Comparison of ENCODE assay signal across 1 cellular context in genomic region chr3:126353694-126354321, GRCh38.
TF ChIP-seq lines count a peak whose summit lies in the region.

No MANE protein-coding gene starts in this region.

TF ChIP-seq in HepG2, 621 proteins besides CTCF, POLR2A, EP300 and RAD21 (continues in another document):
- no peak for TF ChIP-seq EEA1 (CRISPR knock-in tag; IDR thresholded peaks at IDR 0.05; ENCODE audit: borderline replicate concordance)
- TF ChIP-seq HNRNPL (IDR thresholded peaks at IDR 0.05; ENCODE audit: low read depth, low read length): 0 out of 2 replicates have a peak, but pooled peaks have one; percentile 49
- TF ChIP-seq ARID5B (CRISPR knock-in tag; IDR thresholded peaks at IDR 0.05): peak; percentile 48
- TF ChIP-seq ZNF513 (CRISPR knock-in tag; conservative IDR thresholded peaks at IDR 0.05): no peak
- TF ChIP-seq ZNF609 (CRISPR knock-in tag; IDR thresholded peaks at IDR 0.05; ENCODE audit: borderline replicate concordance): 0 out of 2 replicates have a peak, but pooled peaks have one; percentile 25
- 0 out of 2 replicates have a peak, but pooled peaks have one; percentile 26 for TF ChIP-seq NRL (CRISPR knock-in tag; IDR thresholded peaks at IDR 0.05; ENCODE audit: borderline replicate concordance)
- TF ChIP-seq ZNF331 (CRISPR knock-in tag; IDR thresholded peaks at IDR 0.05): 0 out of 2 replicates have a peak, but pooled peaks have one; percentile 10
- TF ChIP-seq HIC2 (CRISPR knock-in tag; IDR thresholded peaks at IDR 0.05; ENCODE audit: low read depth): peak; percentile 94
- TF ChIP-seq FOXM1 (CRISPR knock-in tag; IDR thresholded peaks at IDR 0.05): no peak
- TF ChIP-seq ZNF432 (CRISPR knock-in tag; IDR thresholded peaks at IDR 0.05; ENCODE audit: borderline replicate concordance): no peak
- TF ChIP-seq DPF2 (CRISPR knock-in tag; IDR thresholded peaks at IDR 0.05; ENCODE audit: borderline replicate concordance, low read depth): peak; percentile 49; the same call in 1 of the 2 replicates
- peak; percentile 45; the same call in 1 of the 2 replicates for TF ChIP-seq SKIL (CRISPR knock-in tag; IDR thresholded peaks at IDR 0.05; ENCODE audit: borderline replicate concordance)
- TF ChIP-seq ZMYM3 (CRISPR knock-in tag; IDR thresholded peaks at IDR 0.05): no peak
- no peak for TF ChIP-seq MAF1 (CRISPR knock-in tag; IDR thresholded peaks at IDR 0.05; ENCODE audit: borderline replicate concordance)
- no peak for TF ChIP-seq SOX6 (IDR thresholded peaks at IDR 0.05)
- peak; percentile 36; the same call in 1 of the 2 replicates for TF ChIP-seq SOX6 (CRISPR knock-in tag; IDR thresholded peaks at IDR 0.05)
- TF ChIP-seq ZNF720 (CRISPR knock-in tag; IDR thresholded peaks at IDR 0.05): no peak
- TF ChIP-seq FOXA1 (IDR thresholded peaks at IDR 0.05): no peak
- TF ChIP-seq FOXA1 (CRISPR knock-in tag; IDR thresholded peaks at IDR 0.05): peak; percentile 50; the same call in 1 of the 2 replicates
- TF ChIP-seq MBD4 (IDR thresholded peaks at IDR 0.05; ENCODE audit: borderline replicate concordance, low read length): no peak
- TF ChIP-seq FOXP4 (CRISPR knock-in tag; IDR thresholded peaks at IDR 0.05): peak; percentile 32; the same call in 1 of the 2 replicates
- TF ChIP-seq JARID2 (CRISPR knock-in tag; IDR thresholded peaks at IDR 0.05; ENCODE audit: insufficient replicate concordance): no peak
- no peak for TF ChIP-seq MEIS1 (CRISPR knock-in tag; IDR thresholded peaks at IDR 0.05; ENCODE audit: borderline replicate concordance)
- TF ChIP-seq FIP1L1 (IDR thresholded peaks at IDR 0.05; ENCODE audit: borderline replicate concordance, insufficient read depth, low read depth, low read length): no peak
- TF ChIP-seq RXRB (CRISPR knock-in tag; IDR thresholded peaks at IDR 0.05; ENCODE audit: borderline replicate concordance): 0 out of 2 replicates have a peak, but pooled peaks have one; percentile 36
- peak; percentile 51 for TF ChIP-seq ZNF687 (CRISPR knock-in tag; IDR thresholded peaks at IDR 0.05)
- 0 out of 2 replicates have a peak, but pooled peaks have one; percentile 16 for TF ChIP-seq TBX2 (CRISPR knock-in tag; IDR thresholded peaks at IDR 0.05; ENCODE audit: borderline replicate concordance)
- no peak for TF ChIP-seq MAFF (IDR thresholded peaks at IDR 0.05; ENCODE audit: low read depth, low read length)
- peak; percentile 15; the same call in 1 of the 2 replicates for TF ChIP-seq BCL6 (CRISPR knock-in tag; IDR thresholded peaks at IDR 0.05)
- 0 out of 2 replicates have a peak, but pooled peaks have one; percentile 58 for TF ChIP-seq ZNF556 (CRISPR knock-in tag; IDR thresholded peaks at IDR 0.05; ENCODE audit: borderline replicate concordance)
- TF ChIP-seq RBM22 (optimal IDR thresholded peaks at IDR 0.05; ENCODE audit: low read length): peak; percentile 38
- TF ChIP-seq RFX5 (IDR thresholded peaks at IDR 0.05; ENCODE audit: low read depth, low read length): no peak
- TF ChIP-seq TFAP4 (IDR thresholded peaks at IDR 0.05; ENCODE audit: borderline replicate concordance, low read depth): peak; percentile 91
- 0 out of 2 replicates have a peak, but pooled peaks have one; percentile 33 for TF ChIP-seq IRF2 (CRISPR knock-in tag; IDR thresholded peaks at IDR 0.05)
- no peak for TF ChIP-seq ASH2L (IDR thresholded peaks at IDR 0.05; ENCODE audit: insufficient read length, low read depth, low read length)
- 0 out of 2 replicates have a peak, but pooled peaks have one; percentile 18 for TF ChIP-seq BHLHE40 (IDR thresholded peaks at IDR 0.05; ENCODE audit: low read length)
